In the genomic region with DNA sequence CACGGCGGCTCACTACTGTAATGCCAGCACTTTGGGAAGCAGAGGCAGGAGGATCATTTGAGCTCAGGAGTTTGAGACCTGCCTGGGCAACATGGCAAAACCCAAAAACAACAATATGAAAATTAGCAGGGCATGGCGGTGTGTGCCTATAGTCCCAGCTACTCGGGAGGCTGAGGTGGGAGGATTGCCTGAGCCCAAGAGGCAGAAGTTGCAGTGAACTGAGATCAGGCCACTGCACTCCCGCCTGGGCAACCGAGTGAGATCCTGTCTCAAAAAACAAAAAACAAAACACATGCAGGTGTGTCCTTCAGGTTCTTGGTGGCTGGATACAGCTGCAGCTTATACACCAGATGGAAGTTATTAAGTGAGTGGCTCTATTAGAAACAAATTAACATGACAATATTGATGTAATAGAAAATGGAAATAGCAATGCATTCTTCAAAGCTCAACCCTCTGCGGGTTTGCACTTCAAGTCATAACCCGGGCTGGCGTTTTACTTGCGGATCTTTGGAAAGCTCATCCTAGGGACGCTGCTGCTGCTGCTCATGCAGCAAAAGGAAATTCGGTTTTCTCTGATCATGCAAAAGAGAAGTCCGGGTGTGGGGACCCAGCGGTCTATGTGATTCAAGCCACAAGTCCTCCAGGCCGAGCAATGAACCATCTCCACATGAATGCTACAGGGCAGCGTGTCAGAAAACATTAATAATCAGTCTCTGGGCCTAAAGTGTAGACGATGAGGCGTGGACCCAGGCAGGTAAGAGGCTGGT, we compare ENCODE assay signal across 1 cellular context.
TF ChIP-seq lines count a peak whose summit lies in the region.

No MANE protein-coding gene starts in this region.

TF ChIP-seq in GM23338, 12 proteins besides CTCF, POLR2A, EP300 and RAD21 (continued from another document):
- TF ChIP-seq, protein P1, sequence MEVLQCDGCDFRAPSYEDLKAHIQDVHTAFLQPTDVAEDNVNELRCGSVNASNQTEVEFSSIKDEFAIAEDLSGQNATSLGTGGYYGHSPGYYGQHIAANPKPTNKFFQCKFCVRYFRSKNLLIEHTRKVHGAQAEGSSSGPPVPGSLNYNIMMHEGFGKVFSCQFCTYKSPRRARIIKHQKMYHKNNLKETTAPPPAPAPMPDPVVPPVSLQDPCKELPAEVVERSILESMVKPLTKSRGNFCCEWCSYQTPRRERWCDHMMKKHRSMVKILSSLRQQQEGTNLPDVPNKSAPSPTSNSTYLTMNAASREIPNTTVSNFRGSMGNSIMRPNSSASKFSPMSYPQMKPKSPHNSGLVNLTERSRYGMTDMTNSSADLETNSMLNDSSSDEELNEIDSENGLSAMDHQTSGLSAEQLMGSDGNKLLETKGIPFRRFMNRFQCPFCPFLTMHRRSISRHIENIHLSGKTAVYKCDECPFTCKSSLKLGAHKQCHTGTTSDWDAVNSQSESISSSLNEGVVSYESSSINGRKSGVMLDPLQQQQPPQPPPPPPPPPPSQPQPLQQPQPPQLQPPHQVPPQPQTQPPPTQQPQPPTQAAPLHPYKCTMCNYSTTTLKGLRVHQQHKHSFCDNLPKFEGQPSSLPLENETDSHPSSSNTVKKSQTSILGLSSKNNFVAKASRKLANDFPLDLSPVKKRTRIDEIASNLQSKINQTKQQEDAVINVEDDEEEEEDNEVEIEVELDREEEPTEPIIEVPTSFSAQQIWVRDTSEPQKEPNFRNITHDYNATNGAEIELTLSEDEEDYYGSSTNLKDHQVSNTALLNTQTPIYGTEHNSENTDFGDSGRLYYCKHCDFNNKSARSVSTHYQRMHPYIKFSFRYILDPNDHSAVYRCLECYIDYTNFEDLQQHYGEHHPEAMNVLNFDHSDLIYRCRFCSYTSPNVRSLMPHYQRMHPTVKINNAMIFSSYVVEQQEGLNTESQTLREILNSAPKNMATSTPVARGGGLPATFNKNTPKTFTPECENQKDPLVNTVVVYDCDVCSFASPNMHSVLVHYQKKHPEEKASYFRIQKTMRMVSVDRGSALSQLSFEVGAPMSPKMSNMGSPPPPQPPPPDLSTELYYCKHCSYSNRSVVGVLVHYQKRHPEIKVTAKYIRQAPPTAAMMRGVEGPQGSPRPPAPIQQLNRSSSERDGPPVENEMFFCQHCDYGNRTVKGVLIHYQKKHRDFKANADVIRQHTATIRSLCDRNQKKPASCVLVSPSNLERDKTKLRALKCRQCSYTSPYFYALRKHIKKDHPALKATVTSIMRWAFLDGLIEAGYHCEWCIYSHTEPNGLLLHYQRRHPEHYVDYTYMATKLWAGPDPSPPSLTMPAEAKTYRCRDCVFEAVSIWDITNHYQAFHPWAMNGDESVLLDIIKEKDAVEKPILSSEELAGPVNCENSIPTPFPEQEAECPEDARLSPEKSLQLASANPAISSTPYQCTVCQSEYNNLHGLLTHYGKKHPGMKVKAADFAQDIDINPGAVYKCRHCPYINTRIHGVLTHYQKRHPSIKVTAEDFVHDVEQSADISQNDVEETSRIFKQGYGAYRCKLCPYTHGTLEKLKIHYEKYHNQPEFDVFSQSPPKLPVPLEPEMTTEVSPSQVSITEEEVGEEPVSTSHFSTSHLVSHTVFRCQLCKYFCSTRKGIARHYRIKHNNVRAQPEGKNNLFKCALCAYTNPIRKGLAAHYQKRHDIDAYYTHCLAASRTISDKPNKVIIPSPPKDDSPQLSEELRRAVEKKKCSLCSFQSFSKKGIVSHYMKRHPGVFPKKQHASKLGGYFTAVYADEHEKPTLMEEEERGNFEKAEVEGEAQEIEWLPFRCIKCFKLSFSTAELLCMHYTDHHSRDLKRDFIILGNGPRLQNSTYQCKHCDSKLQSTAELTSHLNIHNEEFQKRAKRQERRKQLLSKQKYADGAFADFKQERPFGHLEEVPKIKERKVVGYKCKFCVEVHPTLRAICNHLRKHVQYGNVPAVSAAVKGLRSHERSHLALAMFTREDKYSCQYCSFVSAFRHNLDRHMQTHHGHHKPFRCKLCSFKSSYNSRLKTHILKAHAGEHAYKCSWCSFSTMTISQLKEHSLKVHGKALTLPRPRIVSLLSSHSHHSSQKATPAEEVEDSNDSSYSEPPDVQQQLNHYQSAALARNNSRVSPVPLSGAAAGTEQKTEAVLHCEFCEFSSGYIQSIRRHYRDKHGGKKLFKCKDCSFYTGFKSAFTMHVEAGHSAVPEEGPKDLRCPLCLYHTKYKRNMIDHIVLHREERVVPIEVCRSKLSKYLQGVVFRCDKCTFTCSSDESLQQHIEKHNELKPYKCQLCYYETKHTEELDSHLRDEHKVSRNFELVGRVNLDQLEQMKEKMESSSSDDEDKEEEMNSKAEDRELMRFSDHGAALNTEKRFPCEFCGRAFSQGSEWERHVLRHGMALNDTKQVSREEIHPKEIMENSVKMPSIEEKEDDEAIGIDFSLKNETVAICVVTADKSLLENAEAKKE (CRISPR knock-in tag; IDR thresholded peaks at IDR 0.05): no peak
- no peak for TF ChIP-seq NANOG (IDR thresholded peaks at IDR 0.05; ENCODE audit: borderline replicate concordance)
- TF ChIP-seq EZH2 (IDR thresholded peaks at IDR 0.05; ENCODE audit: low read depth, unreplicated experiment): no peak
- no peak for TF ChIP-seq ZNF114 (CRISPR knock-in tag; IDR thresholded peaks at IDR 0.05)
